Comparison of ENCODE assay signal across 18 cellular contexts in the genomic region with DNA sequence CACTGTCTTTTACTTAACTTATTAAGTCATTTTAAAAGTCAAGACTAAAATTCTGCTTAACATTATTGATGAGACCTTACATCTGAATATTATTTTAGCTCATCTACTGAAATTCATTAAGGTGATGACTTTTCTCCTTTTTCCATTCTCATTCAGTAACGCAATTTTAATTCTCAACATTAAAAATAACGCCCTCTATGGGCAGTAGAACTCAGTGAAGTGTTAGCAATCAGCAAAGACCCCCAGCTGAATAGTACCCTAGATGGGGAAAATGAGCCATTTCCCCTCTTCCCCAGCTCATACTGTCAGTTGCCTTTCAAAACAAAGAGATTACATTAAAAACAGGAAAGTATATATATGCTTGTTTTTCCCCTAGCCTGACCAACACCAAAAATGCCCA.
DNase-seq lines count a peak whose midpoint lies in the region; ATAC-seq, FAIRE-seq and TF ChIP-seq lines count a peak whose summit lies in the region.
"Had no signal": no experiment of that assay in that cellular context is flagged by ENCODE, and none has a peak within 500 bp of the region (broad histone marks: within the 10 kb centered on the region; RNA-seq: fewer than 3 reads in every experiment).

No MANE protein-coding gene starts in this region.

- H3K4me3 ChIP-seq in OCI-LY7 (ENCODE audit: low read depth, low read length, poor library complexity, severe bottlenecking) (no peak overlapping the region), kidney (ENCODE audit: low read length in 2 of 2) (no peak overlapping the region)
- H3K4me3 ChIP-seq: Peyer's patch had no signal

- H3K36me3 ChIP-seq in OCI-LY7 (ENCODE audit: insufficient read depth, low read length), result no peaks in the 10 kb centered on the region
- no peaks in the 10 kb centered on the region for H3K36me3 ChIP-seq in kidney (ENCODE audit: control insufficient read depth in 1 of 2, insufficient read depth in 2 of 2, low read length in 2 of 2)
- H3K36me3 ChIP-seq: Peyer's patch had no signal

- CTCF ChIA-PET in OCI-LY7 (lab: Charles Lee; ENCODE audit: unreplicated experiment), result no interaction called here

- no peaks in the 10 kb centered on the region for H3K27me3 ChIP-seq in foreskin keratinocyte
- H3K27me3 ChIP-seq: Peyer's patch had no signal

- BruUV-seq in OCI-LY7 (replicated peaks; lab: Mats Ljungman, UMichigan), result no TSS peak

- no peaks in the 10 kb centered on the region for H3K9me2 ChIP-seq in OCI-LY7 (ENCODE audit: insufficient read depth, low read length)

- H3K27ac ChIP-seq in C4-2B (no peak overlapping the region), OCI-LY7 (ENCODE audit: low read depth, low read length, poor library complexity, severe bottlenecking) (no peak overlapping the region), foreskin keratinocyte (no peak overlapping the region), kidney (ENCODE audit: low read depth in 2 of 2, low read length in 2 of 2) (no peak overlapping the region)
- H3K27ac ChIP-seq: Peyer's patch had no signal

- no peak for TF ChIP-seq POLR2A in erythroblast (IDR thresholded peaks at IDR 0.05; ENCODE audit: low read length)

- H3K79me2 ChIP-seq in OCI-LY7 (ENCODE audit: insufficient read depth, low read depth, low read length), result no peaks in the 10 kb centered on the region; the same call in 1 of the 2 replicates

- H4K20me1 ChIP-seq in OCI-LY7 (ENCODE audit: insufficient read depth, low read length), result no peaks in the 10 kb centered on the region

- H3K4me2 ChIP-seq in OCI-LY7 (ENCODE audit: low read length), result no peak overlapping the region

- H2AFZ ChIP-seq in OCI-LY7 (ENCODE audit: low read length), result no peak overlapping the region

- TF ChIP-seq CTCF in C4-2B (conservative IDR thresholded peaks at IDR 0.05) (peak; percentile 23), OCI-LY7 (conservative IDR thresholded peaks at IDR 0.05; ENCODE audit: low read length) (peak; percentile 65; the same call in 1 of the 2 replicates), foreskin keratinocyte (conservative IDR thresholded peaks at IDR 0.05) (peak; percentile 11), kidney (IDR thresholded peaks at IDR 0.05; ENCODE audit: borderline replicate concordance, extremely low read depth, insufficient read depth) (no peak)

- FAIRE-seq in GM18507 (lab: Jason Lieb, UNC) (peak; percentile 45), kidney (lab: Jason Lieb, UNC) (no peak)
- FAIRE-seq: GM19239 had no signal

- ATAC-seq in foreskin keratinocyte, result no peak

- H3K9me3 ChIP-seq in OCI-LY7 (ENCODE audit: low read length), result no peaks in the 10 kb centered on the region
- no peaks in the 10 kb centered on the region for H3K9me3 ChIP-seq in kidney (ENCODE audit: control insufficient read depth in 1 of 2, low read length in 2 of 2)
- H3K9me3 ChIP-seq: Peyer's patch had no signal

- POLR2A ChIA-PET in OCI-LY7 (lab: Charles Lee), result no interaction called here

- no peaks in the 10 kb centered on the region for H3K4me1 ChIP-seq in OCI-LY7 (ENCODE audit: insufficient read depth, low read length, poor library complexity, severe bottlenecking)
- no peaks in the 10 kb centered on the region for H3K4me1 ChIP-seq in foreskin keratinocyte
- H3K4me1 ChIP-seq in kidney (ENCODE audit: control insufficient read depth in 1 of 2, insufficient read depth in 1 of 2, low read depth in 1 of 2, low read length in 2 of 2), result no peaks in the 10 kb centered on the region
- H3K4me1 ChIP-seq: Peyer's patch had no signal

- DNase-seq in GM18507 (ENCODE audit: extremely low spot score, insufficient read length, low read depth), result no peak
- DNase-seq in OCI-LY7 (ENCODE audit: low spot score), result no peak
- DNase-seq in foreskin keratinocyte, result no peak
- no peak for DNase-seq in erythroblast (lab: John Stamatoyannopoulos, UW)
- DNase-seq in kidney, result no peak
- DNase-seq in C1 segment of cervical spinal cord (lab: John Stamatoyannopoulos, UW), result no peak
- DNase-seq: AML-193; CD4-positive, alpha-beta memory T cell; EL; MV-4-11; NCI-H146; NCI-H2107; NCI-H226; NCI-H526; Peyer's patch; SHP77 treated with DMSO at 0.1 percent for 48 hours had no signal

- intact Hi-C loops in OCI-LY7 (cut with micrococcal nuclease; ENCODE audit: unreplicated experiment) (no loop called here), kidney (cut with DNase I) (no loop called here)

- no peak overlapping the region for H3K9ac ChIP-seq in kidney (ENCODE audit: low read length in 2 of 2)
